In genomic region chr3:73086071-73086494, GRCh38 we compare ENCODE assay signal across 8 cellular contexts. TPM values are rescaled to one million over a fixed set of nuclear protein-coding genes. Genes with fewer than 3 reads are reported as not detected.
DNase-seq lines count a peak whose midpoint lies in the region; ATAC-seq, FAIRE-seq and TF ChIP-seq lines count a peak whose summit lies in the region.

No MANE protein-coding gene starts in this region.

- no peak for TF ChIP-seq POLR2A in HepG2 (IDR thresholded peaks at IDR 0.05; ENCODE audit: insufficient read depth in 1 of 2, low read depth in 2 of 2, low read length in 2 of 2)

- no peak overlapping the region for H3K27ac Mint-ChIP-seq in chondrocyte (ENCODE audit: unreplicated experiment)

- BruUV-seq in HepG2 (replicated peaks; lab: Mats Ljungman, UMichigan) = no TSS peak

- TF ChIP-seq RAD21 in HepG2 (CRISPR knock-in tag; IDR thresholded peaks at IDR 0.05) = peak; percentile 81

- no peak overlapping the region for H3K27ac ChIP-seq in HepG2 (ENCODE audit: extremely low read length, insufficient read depth, low read length)

- 32% methylated on average over 8 of the region's 8 CpGs for WGBS in HepG2 (ENCODE audit: low lambda C conversion rate)

- no peak overlapping the region for H3K4me2 ChIP-seq in HepG2 (ENCODE audit: low read depth, low read length)

- intact Hi-C loops in HepG2 (cut with micrococcal nuclease; ENCODE audit: unreplicated experiment) = loop anchor here (1.0 to 10.0 kb wide), 2 partner anchors 235 to 1131 kb away; no protein-coding TSS in a partner anchor

- no peaks in the 10 kb centered on the region for H3K9me3 Mint-ChIP-seq in chondrocyte (ENCODE audit: low read depth)

- ATAC-seq in HepG2 (peak; percentile 68), GM18511 (IDR thresholded peaks at IDR 0.05; ENCODE audit: unreplicated experiment) (no peak), HG02759 (IDR thresholded peaks at IDR 0.05; ENCODE audit: unreplicated experiment) (no peak)

- H3K27me3 Mint-ChIP-seq in chondrocyte (ENCODE audit: low read depth) = no peaks in the 10 kb centered on the region

- H3K4me3 Mint-ChIP-seq in chondrocyte (ENCODE audit: unreplicated experiment) = no peak overlapping the region

- DNase-seq in GM12865 (ENCODE audit: low read depth) (peak; percentile 37), chondrocyte (ENCODE audit: low spot score) (no peak), HepG2 (ENCODE audit: low spot score) (peak; percentile 34)
- peak; percentile 50 for DNase-seq in activated CD4-positive, CD25-positive, alpha-beta regulatory T cell treated with anti-CD3 and anti-CD28 coated beads, Interleukin-2, amount 50 U/mL, for 72 hours
- peak; percentile 3 for DNase-seq in stimulated activated CD8-positive, alpha-beta memory T cell treated with anti-CD3 and anti-CD28 coated beads, Interleukin-15, amount 100 ng/mL, for 1 hour (ENCODE audit: low read depth)

- peak; percentile 84 for FAIRE-seq in HepG2 (lab: Jason Lieb, UNC)

- TF ChIP-seq CTCF in GM12865 (IDR thresholded peaks at IDR 0.05; ENCODE audit: insufficient read depth, low read depth, low read length, missing control alignments) (peak; percentile 68), LNCAP (IDR thresholded peaks at IDR 0.05) (peak; percentile 87), chondrocyte (IDR thresholded peaks at IDR 0.05) (peak; percentile 96), HepG2 (CRISPR knock-in tag; IDR thresholded peaks at IDR 0.05) (peak; percentile 81)

- H3K9ac ChIP-seq in HepG2 (ENCODE audit: insufficient read depth, low read depth, low read length) = no peak overlapping the region

- H3K9me3 ChIP-seq in HepG2 (ENCODE audit: low read length) = no peaks in the 10 kb centered on the region

- no peaks in the 10 kb centered on the region for H3K4me1 ChIP-seq in HepG2 (ENCODE audit: insufficient read depth, low read length)

- H3K4me1 Mint-ChIP-seq in chondrocyte (ENCODE audit: low read depth) = peaks cover 4% of the 10 kb centered on the region

- H3K27me3 ChIP-seq in HepG2 (ENCODE audit: control insufficient read depth in 1 of 2, insufficient read depth in 2 of 2, low read length in 2 of 2) = no peaks in the 10 kb centered on the region; a peak in 1 of 5 replicates

- no peak overlapping the region for H3K4me3 ChIP-seq in GM12865 (ENCODE audit: low read depth, low read length)
- no peak overlapping the region for H3K4me3 ChIP-seq in HepG2 (replicated peaks in 1 of 3; ENCODE audit: insufficient read depth in 1 of 3, low read depth in 2 of 3, low read length in 3 of 3)

- POLR2A ChIA-PET in HepG2 (lab: Yijun Ruan, JAX) = no interaction called here

- H3K79me2 ChIP-seq in HepG2 (ENCODE audit: insufficient read depth, low read length) = no peaks in the 10 kb centered on the region

- H4K20me1 ChIP-seq in HepG2 (ENCODE audit: insufficient read depth, low read length) = no peaks in the 10 kb centered on the region

- in situ Hi-C loops in HepG2 (cut with HindIII; ENCODE audit: extremely low pct_ligation_motif_present, low pct_unique_long_range_greater_than_20kb) = loop anchor here (10.0 to 25.0 kb wide), 2 partner anchors 241 to 1374 kb away; partner anchors contain the start of gene SHQ1

- TF ChIP-seq EP300 in HepG2 (IDR thresholded peaks at IDR 0.05; ENCODE audit: low read depth in 2 of 2, low read length in 2 of 2) = no peak
- TF ChIP-seq EP300 in HepG2 (CRISPR knock-in tag; IDR thresholded peaks at IDR 0.05; ENCODE audit: borderline replicate concordance) = no peak

- no peak overlapping the region for H2AFZ ChIP-seq in HepG2 (ENCODE audit: low read length)

- H3K36me3 Mint-ChIP-seq in chondrocyte (ENCODE audit: low read depth) = peaks cover 2% of the 10 kb centered on the region

- CTCF ChIA-PET in HepG2 (lab: Yijun Ruan, JAX; ENCODE audit: low intra/inter-chr PET ratio, low total read pairs) = interaction anchor here (1.4 to 2.6 kb wide), 2 partner anchors 147 to 234 kb away, joined by 5 to 40 read pairs; no protein-coding TSS in a partner anchor

- no peaks in the 10 kb centered on the region for H3K36me3 ChIP-seq in HepG2 (replicated peaks in 1 of 2; ENCODE audit: control insufficient read depth in 1 of 2, insufficient read depth in 2 of 2, low read length in 2 of 2)

TF ChIP-seq in HepG2, 621 proteins besides CTCF, POLR2A, EP300 and RAD21:
- TF ChIP-seq STAG1 (CRISPR knock-in tag; IDR thresholded peaks at IDR 0.05) (peak; percentile 98), SMC3 (IDR thresholded peaks at IDR 0.05; ENCODE audit: low read length) (peak; percentile 90), FLYWCH1 (CRISPR knock-in tag; IDR thresholded peaks at IDR 0.05) (no peak)

RNA-seq across cellular contexts. Expression of gene EBLN2, which starts 24.6 kb away (rescaled TPM):
- total RNA-seq in chondrocyte (2.5 to 4.7 TPM (median 3.3 TPM) in 3 replicates), HepG2 (2016; rRNA removed; fragmentation: Illumina TruSeq; extraction: Trizol) (1.3 and 8.3 TPM in 2 replicates)
- total RNA-seq in HepG2 (2016; cell fraction: cytosol; rRNA removed; fragmentation: Illumina TruSeq; extraction: Trizol; ENCODE audit: low read depth) = 3.8 and 3.9 TPM in 2 replicates
- 0.92 and 8.0 TPM in 2 replicates for total RNA-seq in HepG2 (2016; cell fraction: insoluble cytoplasmic fraction; rRNA removed; fragmentation: Illumina TruSeq; extraction: Trizol)
- total RNA-seq in HepG2 (2016; cell fraction: membrane; rRNA removed; fragmentation: Illumina TruSeq; extraction: Trizol) = 6.1 and 8.1 TPM in 2 replicates
- total RNA-seq in HepG2 (2016; cell fraction: nucleus; rRNA removed; fragmentation: Illumina TruSeq; extraction: Trizol) = 22.4 and 25.8 TPM in 2 replicates
- 2.6 and 3.3 TPM in 2 replicates for polyA plus RNA-seq in HepG2 (2011; rRNA removed)
- polyA plus RNA-seq in HepG2 (2011; cell fraction: cytosol; rRNA removed) = 0.21 and 0.36 TPM in 2 replicates
- 8.2 and 8.5 TPM in 2 replicates for polyA plus RNA-seq in HepG2 (2011; cell fraction: nucleus; rRNA removed)
- 1.7 and 1.9 TPM in 2 replicates for polyA plus RNA-seq in HepG2 (2012)
- polyA plus RNA-seq in HepG2 (2016; cell fraction: cytosol; fragmentation: Illumina TruSeq; extraction: Trizol; ENCODE audit: low read depth) = not detected in 2 replicates
- polyA plus RNA-seq in HepG2 (2016; cell fraction: insoluble cytoplasmic fraction; fragmentation: Illumina TruSeq; extraction: Trizol; ENCODE audit: low read depth) = 0.22 and 0.33 TPM in 2 replicates
- not detected in 2 replicates for polyA plus RNA-seq in HepG2 (2016; cell fraction: membrane; fragmentation: Illumina TruSeq; extraction: Trizol; ENCODE audit: low read depth)
- polyA plus RNA-seq in HepG2 (2016; cell fraction: nucleus; fragmentation: Illumina TruSeq; extraction: Trizol; ENCODE audit: insufficient read depth, low read depth) = 22.5 and 23.0 TPM in 2 replicates
- polyA minus RNA-seq in HepG2 (2011; rRNA and poly(A)+ RNA removed; ENCODE audit: low replicate concordance) = 6.9 and 7.2 TPM in 2 replicates
- 0.99 and 1.4 TPM in 2 replicates for polyA minus RNA-seq in HepG2 (2011; cell fraction: cytosol; rRNA and poly(A)+ RNA removed)
- polyA minus RNA-seq in HepG2 (2011; cell fraction: nucleus; rRNA and poly(A)+ RNA removed) = 46.7 and 49.7 TPM in 2 replicates
